Comparison of ENCODE assay signal across 8 cellular contexts in genomic region chr3:97872209-97873042, GRCh38. TPM values are rescaled to one million over a fixed set of nuclear protein-coding genes. Genes with fewer than 3 reads are reported as not detected.
DNase-seq lines count a peak whose midpoint lies in the region; ATAC-seq, FAIRE-seq and TF ChIP-seq lines count a peak whose summit lies in the region.

No MANE protein-coding gene starts in this region.

- TF ChIP-seq CTCF in fibroblast of mammary gland (conservative IDR thresholded peaks at IDR 0.05; ENCODE audit: control insufficient read depth, insufficient read depth, low read depth, low read length) = no peak
- TF ChIP-seq CTCF in GM23338 (conservative IDR thresholded peaks at IDR 0.05; ENCODE audit: low read depth in 2 of 2) = no peak

- H4K20me1 ChIP-seq in GM23338 (replicated peaks; ENCODE audit: insufficient read depth) = no peaks in the 10 kb centered on the region

- no peak overlapping the region for H3K4me2 ChIP-seq in GM23338

- DNase-seq in activated CD4-positive, alpha-beta T cell treated with anti-CD3 and anti-CD28 coated beads, Interleukin-2, amount 50 U/mL, for 4 hours = peak; percentile 7 to 21
- DNase-seq in fibroblast of mammary gland (ENCODE audit: low read depth) (peak; percentile 98), G401 (ENCODE audit: low spot score) (no peak), frontal cortex (ENCODE audit: low spot score in 2 of 2) (no peak), GM23338 (ENCODE audit: low spot score) (no peak), NCI-H2227 (lab: John Stamatoyannopoulos, UW; ENCODE audit: unreplicated experiment) (no peak)
- peak; percentile 35 for DNase-seq in stimulated activated CD4-positive, alpha-beta T cell treated with anti-CD3 and anti-CD28 coated beads, Interleukin-15, amount 100 ng/mL, for 24 hours

- no peaks in the 10 kb centered on the region for H3K79me2 ChIP-seq in GM23338 (replicated peaks; ENCODE audit: insufficient read depth)

- H3K4me3 ChIP-seq in fibroblast of mammary gland (ENCODE audit: control insufficient read depth, low read depth, low read length) (no peak overlapping the region), GM23338 (no peak overlapping the region)

- FAIRE-seq in frontal cortex (lab: Jason Lieb, UNC) = no peak

- H3K27me3 Mint-ChIP-seq in GM23338 (ENCODE audit: insufficient read depth, low read depth, poor library complexity) = no peaks in the 10 kb centered on the region

- H3K4me1 ChIP-seq in GM23338 (ENCODE audit: insufficient read depth) = no peaks in the 10 kb centered on the region

- in situ Hi-C loops in G401 (cut with HindIII; ENCODE audit: low sequenced_read_pairs) = no loop called here

- no peaks in the 10 kb centered on the region; the same call in 2 of the 3 replicates for H3K9me3 Mint-ChIP-seq in GM23338

- no peak overlapping the region for H2AFZ ChIP-seq in GM23338

- peaks cover 19% of the 10 kb centered on the region for H3K36me3 Mint-ChIP-seq in GM23338 (ENCODE audit: low read depth)

- H3K27ac ChIP-seq in GM23338 (ENCODE audit: low read depth) = no peak overlapping the region

- no peaks in the 10 kb centered on the region for H3K9me2 ChIP-seq in GM23338 (ENCODE audit: insufficient read depth)

- H3F3A ChIP-seq in GM23338 (replicated peaks; ENCODE audit: low read depth) = no peaks in the 10 kb centered on the region

- peak; percentile 66 for ATAC-seq in GM19351 (IDR thresholded peaks at IDR 0.05; ENCODE audit: unreplicated experiment)
- ATAC-seq in GM23338 = no peak

- H3K27ac Mint-ChIP-seq in GM23338 = no peak overlapping the region

- no peaks in the 10 kb centered on the region for H3K27me3 ChIP-seq in GM23338 (ENCODE audit: insufficient read depth)

- H3K36me3 ChIP-seq in GM23338 (ENCODE audit: insufficient read depth) = no peaks in the 10 kb centered on the region

- no peak overlapping the region for H3K4me3 Mint-ChIP-seq in GM23338

- H3K4me1 Mint-ChIP-seq in GM23338 = peaks cover 6% of the 10 kb centered on the region; the same call in 1 of the 3 replicates

TF ChIP-seq in GM23338, 12 proteins besides CTCF, POLR2A, EP300 and RAD21:
- TF ChIP-seq ZNF114 (CRISPR knock-in tag; IDR thresholded peaks at IDR 0.05) (no peak), CREB1 (CRISPR knock-in tag; IDR thresholded peaks at IDR 0.05; ENCODE audit: low read depth) (no peak), ZNF331 (CRISPR knock-in tag; IDR thresholded peaks at IDR 0.05; ENCODE audit: low read depth) (no peak), POLR2AphosphoS5 (IDR thresholded peaks at IDR 0.05; ENCODE audit: low read depth) (no peak), EZH2phosphoT487 (IDR thresholded peaks at IDR 0.05; ENCODE audit: unreplicated experiment) (no peak), ETS1 (IDR thresholded peaks at IDR 0.05) (no peak), JUNB (IDR thresholded peaks at IDR 0.05; ENCODE audit: unreplicated experiment) (no peak), NANOG (IDR thresholded peaks at IDR 0.05; ENCODE audit: borderline replicate concordance) (no peak), EZH2 (IDR thresholded peaks at IDR 0.05; ENCODE audit: low read depth, unreplicated experiment) (no peak), REST (IDR thresholded peaks at IDR 0.05; ENCODE audit: unreplicated experiment) (no peak), ZNF462 (CRISPR knock-in tag; IDR thresholded peaks at IDR 0.05) (no peak), STAT1 (IDR thresholded peaks at IDR 0.05; ENCODE audit: unreplicated experiment) (no peak)
TF ChIP-seq in GM23338: peak in this region for 0.

RNA-seq across cellular contexts. Expression of gene CRYBG3, which starts 50.6 kb away (rescaled TPM):
- total RNA-seq in G401 (2014; rRNA removed; shearing (Covaris generic)) = 0.17 TPM in 1 of 2 replicates, not detected in the other
- 4.9 TPM for total RNA-seq in frontal cortex
- 6.3 and 8.9 TPM in 2 replicates for total RNA-seq in GM23338 (2014; rRNA removed; shearing (Covaris generic))
- 1.9 and 2.3 TPM in 2 replicates for polyA plus RNA-seq in GM23338 (2016; fragmentation: Nextera tagmentation; extraction: Ambion mirVana)

Comparison
In these comparisons a context has a peak if more than half of its experiments do, and no peak if none do; other contexts are left out.
1. DNase-seq: peak in activated CD4-positive, alpha-beta T cell treated with anti-CD3 and anti-CD28 coated beads, Interleukin-2, amount 50 U/mL, for 4 hours (2 of 2), fibroblast of mammary gland (single experiment) and stimulated activated CD4-positive, alpha-beta T cell treated with anti-CD3 and anti-CD28 coated beads, Interleukin-15, amount 100 ng/mL, for 24 hours (single experiment); none in G401 (single experiment), frontal cortex (0 of 2), GM23338 (single experiment) and NCI-H2227 (single experiment).